ENCODE assay signal across 8 cellular contexts in genomic region chr4:149371021-149371420, GRCh38.
A peak's percentile ranks its signal among the peaks of the same experiment; 100 is the strongest.
DNase-seq lines count a peak whose midpoint lies in the region; ATAC-seq and TF ChIP-seq lines count a peak whose summit lies in the region.

No MANE protein-coding gene starts in this region.

- H3K9me3 ChIP-seq in WERI-Rb-1 (ENCODE audit: severe bottlenecking) = no peaks in the 10 kb centered on the region

- DNase-seq in stimulated activated naive CD8-positive, alpha-beta T cell treated with anti-CD3 and anti-CD28 coated beads, Interleukin-15, Interleukin-2, amounts not matched to agents 100 U/mL and 50 U/mL, for 24 hours = no peak
- DNase-seq in stimulated activated naive CD8-positive, alpha-beta T cell treated with anti-CD3 and anti-CD28 coated beads, Interleukin-15, amount 100 ng/mL, for 72 hours = no peak
- DNase-seq in NCI-H1105 treated with DMSO at 0.1 percent for 48 hours (lab: John Stamatoyannopoulos, UW) (peak; percentile 24), WERI-Rb-1 (peak; percentile 34), iPS DF 19.7 (ENCODE audit: low read depth, low spot score) (peak; percentile 45), CD14-positive monocyte (ENCODE audit: low spot score) (no peak)
- DNase-seq in activated CD4-positive, alpha-beta T cell treated with anti-CD3 and anti-CD28 coated beads, Interleukin-2, amount 50 U/mL, for 4 hours = no peak

- H3K9me3 Mint-ChIP-seq in stimulated activated naive CD8-positive, alpha-beta T cell treated with anti-CD3 and anti-CD28 coated beads, Interleukin-15, amount 100 ng/mL, for 72 hours = no peaks in the 10 kb centered on the region
- no peaks in the 10 kb centered on the region for H3K9me3 Mint-ChIP-seq in CD14-positive monocyte

- no peaks in the 10 kb centered on the region for H3K4me1 Mint-ChIP-seq in stimulated activated naive CD8-positive, alpha-beta T cell treated with anti-CD3 and anti-CD28 coated beads, Interleukin-15, amount 100 ng/mL, for 72 hours
- no peaks in the 10 kb centered on the region for H3K4me1 Mint-ChIP-seq in CD14-positive monocyte

- no peak overlapping the region for H3K27ac ChIP-seq in WERI-Rb-1

- no peak overlapping the region for H3K4me3 ChIP-seq in WERI-Rb-1 (ENCODE audit: low read depth, low read length)

- ATAC-seq in stimulated activated naive CD8-positive, alpha-beta T cell treated with anti-CD3 and anti-CD28 coated beads, Interleukin-15, Interleukin-2, amounts not matched to agents 100 U/mL and 50 U/mL, for 24 hours = peak; percentile 32
- no peak for ATAC-seq in stimulated activated naive CD8-positive, alpha-beta T cell treated with anti-CD3 and anti-CD28 coated beads, Interleukin-15, amount 100 ng/mL, for 72 hours
- ATAC-seq in HG02852 (IDR thresholded peaks at IDR 0.05; ENCODE audit: unreplicated experiment) = peak; percentile 86

- H3K36me3 ChIP-seq in WERI-Rb-1 = no peaks in the 10 kb centered on the region

- H3K27me3 Mint-ChIP-seq in stimulated activated naive CD8-positive, alpha-beta T cell treated with anti-CD3 and anti-CD28 coated beads, Interleukin-15, amount 100 ng/mL, for 72 hours = no peaks in the 10 kb centered on the region
- peaks cover 0 to 2% (median 0%) of the 10 kb centered on the region in 3 donors for H3K27me3 Mint-ChIP-seq in CD14-positive monocyte (ENCODE audit: low read depth in 3 of 3)

- intact Hi-C loops in CD14-positive monocyte (cut with micrococcal nuclease) = no loop called here

- no peaks in the 10 kb centered on the region for H3K27me3 ChIP-seq in WERI-Rb-1 (ENCODE audit: insufficient read depth, low read depth, severe bottlenecking)

- H3K36me3 Mint-ChIP-seq in CD14-positive monocyte = no peaks in the 10 kb centered on the region

- TF ChIP-seq CTCF in WERI-Rb-1 (IDR thresholded peaks at IDR 0.05; ENCODE audit: low read depth, low read length) = peak; percentile 56
- no peak for TF ChIP-seq CTCF in CD14-positive monocyte (IDR thresholded peaks at IDR 0.05)

- no peak overlapping the region for H3K4me3 Mint-ChIP-seq in stimulated activated naive CD8-positive, alpha-beta T cell treated with anti-CD3 and anti-CD28 coated beads, Interleukin-15, amount 100 ng/mL, for 72 hours
- no peak overlapping the region for H3K4me3 Mint-ChIP-seq in CD14-positive monocyte

- no peak overlapping the region for H3K27ac Mint-ChIP-seq in stimulated activated naive CD8-positive, alpha-beta T cell treated with anti-CD3 and anti-CD28 coated beads, Interleukin-15, amount 100 ng/mL, for 72 hours
- no peak overlapping the region for H3K27ac Mint-ChIP-seq in CD14-positive monocyte

Comparison
In these comparisons a context has a peak if more than half of its experiments do, and no peak if none do; other contexts are left out.
1. DNase-seq: peak in NCI-H1105 treated with DMSO at 0.1 percent for 48 hours (single experiment), WERI-Rb-1 (single experiment) and iPS DF 19.7 (single experiment); none in stimulated activated naive CD8-positive, alpha-beta T cell treated with anti-CD3 and anti-CD28 coated beads, Interleukin-15, Interleukin-2, amounts not matched to agents 100 U/mL and 50 U/mL, for 24 hours (single experiment), stimulated activated naive CD8-positive, alpha-beta T cell treated with anti-CD3 and anti-CD28 coated beads, Interleukin-15, amount 100 ng/mL, for 72 hours (0 of 2), CD14-positive monocyte (single experiment) and activated CD4-positive, alpha-beta T cell treated with anti-CD3 and anti-CD28 coated beads, Interleukin-2, amount 50 U/mL, for 4 hours (0 of 2).